Comparison of ENCODE assay signal across 8 cellular contexts in the genomic region with DNA sequence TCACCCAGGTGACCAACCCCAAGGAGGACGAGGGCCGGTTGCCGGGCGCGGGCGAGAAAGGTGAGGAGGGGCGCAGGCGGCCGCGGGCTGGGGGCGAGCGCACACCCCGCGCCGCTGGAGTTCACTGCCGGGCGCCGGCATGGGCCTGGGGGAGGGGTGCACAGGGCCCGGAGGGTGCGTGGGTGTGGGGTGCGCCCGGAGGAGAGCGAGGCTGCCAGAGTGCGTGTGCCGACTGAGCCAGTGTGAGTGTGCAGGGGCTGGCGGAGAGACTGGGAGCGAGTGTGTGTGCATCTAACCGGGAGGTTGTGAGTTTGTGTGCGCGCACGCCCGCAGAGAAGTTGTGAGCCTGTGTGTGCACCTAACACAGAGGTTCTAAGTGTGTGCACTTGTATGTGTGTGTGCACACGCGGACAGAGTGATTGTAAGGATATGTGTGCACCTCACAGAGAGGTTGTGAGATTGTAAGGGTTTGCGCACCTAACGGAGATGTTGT. TPM values are rescaled to one million over a fixed set of nuclear protein-coding genes. Genes with fewer than 3 reads are reported as not detected.
DNase-seq lines count a peak whose midpoint lies in the region; ATAC-seq, FAIRE-seq and TF ChIP-seq lines count a peak whose summit lies in the region.

No MANE protein-coding gene starts in this region.

- no peaks in the 10 kb centered on the region for H3K36me3 ChIP-seq in BE2C

- intact Hi-C loops in activated T-helper 1 cell treated with anti-CD3 and anti-CD28 coated beads, Interleukin-12 subunit alpha, Interleukin-12 subunit beta, Interleukin-2, Interleukin-4 antibody, amounts not matched to agents 30 ng/mL and 10 ng/mL and 1 ng/mL, durations not matched to agents 14 hours and 24 hours and 36 hours (cut with micrococcal nuclease), result no loop called here

- H3K4me1 ChIP-seq in BE2C, result peaks cover 4% of the 10 kb centered on the region; the same call in 1 of the 2 replicates

- no peaks in the 10 kb centered on the region for H3K27me3 ChIP-seq in BE2C

- no peak for ATAC-seq in HG03354 (IDR thresholded peaks at IDR 0.05; ENCODE audit: poor library complexity, severe bottlenecking, unreplicated experiment)
- ATAC-seq in GM21576 (IDR thresholded peaks at IDR 0.05; ENCODE audit: unreplicated experiment), result no peak
- no peak for ATAC-seq in HG02763 (IDR thresholded peaks at IDR 0.05; ENCODE audit: unreplicated experiment)

- no peaks in the 10 kb centered on the region for H3K36me3 Mint-ChIP-seq in activated T-helper 1 cell treated with anti-CD3 and anti-CD28 coated beads, Interleukin-12 subunit alpha, Interleukin-12 subunit beta, Interleukin-2, Interleukin-4 antibody, amounts not matched to agents 30 ng/mL and 10 ng/mL and 1 ng/mL, durations not matched to agents 14 hours and 24 hours and 36 hours (ENCODE audit: low read depth)

- peaks cover 41% of the 10 kb centered on the region for H3K27me3 Mint-ChIP-seq in activated T-helper 1 cell treated with anti-CD3 and anti-CD28 coated beads, Interleukin-12 subunit alpha, Interleukin-12 subunit beta, Interleukin-2, Interleukin-4 antibody, amounts not matched to agents 30 ng/mL and 10 ng/mL and 1 ng/mL, durations not matched to agents 14 hours and 24 hours and 36 hours (ENCODE audit: insufficient read depth)

- peak overlapping the region; percentile 60 for H3K4me3 ChIP-seq in BE2C (ENCODE audit: low read depth, low read length)
- H3K4me3 ChIP-seq in Jurkat, Clone E6-1 (ENCODE audit: low read length), result peak overlapping the region; percentile 60

- H3K27ac Mint-ChIP-seq in activated T-helper 1 cell treated with anti-CD3 and anti-CD28 coated beads, Interleukin-12 subunit alpha, Interleukin-12 subunit beta, Interleukin-2, Interleukin-4 antibody, amounts not matched to agents 30 ng/mL and 10 ng/mL and 1 ng/mL, durations not matched to agents 14 hours and 24 hours and 36 hours, result peak overlapping the region; percentile 4

- peak; percentile 24 for DNase-seq in BE2C
- no peak for DNase-seq in Jurkat, Clone E6-1 (ENCODE audit: low read depth, low spot score)
- no peak for DNase-seq in activated T-helper 1 cell treated with anti-CD3 and anti-CD28 coated beads, Interleukin-12 subunit alpha, Interleukin-12 subunit beta, Interleukin-2, Interleukin-4 antibody, amounts not matched to agents 30 ng/mL and 10 ng/mL and 1 ng/mL, durations not matched to agents 14 hours and 24 hours and 36 hours (ENCODE audit: low spot score)
- DNase-seq in frontal cortex (ENCODE audit: low spot score in 2 of 2), result peak; percentile 38 to 51
- peak; percentile 46 for DNase-seq in occipital lobe (lab: John Stamatoyannopoulos, UW)

- FAIRE-seq in frontal cortex (lab: Jason Lieb, UNC), result no peak

- 0 out of 2 replicates have a peak, but pooled peaks cover 3% of the 10 kb centered on the region for H3K9me3 ChIP-seq in BE2C

- no peaks in the 10 kb centered on the region for H3K9me3 Mint-ChIP-seq in activated T-helper 1 cell treated with anti-CD3 and anti-CD28 coated beads, Interleukin-12 subunit alpha, Interleukin-12 subunit beta, Interleukin-2, Interleukin-4 antibody, amounts not matched to agents 30 ng/mL and 10 ng/mL and 1 ng/mL, durations not matched to agents 14 hours and 24 hours and 36 hours

- H3K4me1 Mint-ChIP-seq in activated T-helper 1 cell treated with anti-CD3 and anti-CD28 coated beads, Interleukin-12 subunit alpha, Interleukin-12 subunit beta, Interleukin-2, Interleukin-4 antibody, amounts not matched to agents 30 ng/mL and 10 ng/mL and 1 ng/mL, durations not matched to agents 14 hours and 24 hours and 36 hours (ENCODE audit: low read depth), result peaks cover 12% of the 10 kb centered on the region

- H3K4me3 Mint-ChIP-seq in activated T-helper 1 cell treated with anti-CD3 and anti-CD28 coated beads, Interleukin-12 subunit alpha, Interleukin-12 subunit beta, Interleukin-2, Interleukin-4 antibody, amounts not matched to agents 30 ng/mL and 10 ng/mL and 1 ng/mL, durations not matched to agents 14 hours and 24 hours and 36 hours, result peak overlapping the region; percentile 81

- TF ChIP-seq CTCF in BE2C (IDR thresholded peaks at IDR 0.05; ENCODE audit: low read depth, low read length), result no peak

RNA-seq across cellular contexts. Expression of gene CTDSPL, which starts 0.6 kb away (rescaled TPM):
- 25.8 TPM for polyA plus RNA-seq in BE2C (2012; ENCODE audit: insufficient read depth, insufficient read length, low read depth)
- polyA plus RNA-seq in Jurkat, Clone E6-1 (2012; ENCODE audit: insufficient read depth, insufficient read length), result 15.1 TPM
- 3.5 and 3.7 TPM in 2 replicates for total RNA-seq in activated T-helper 1 cell treated with anti-CD3 and anti-CD28 coated beads, Interleukin-12 subunit alpha, Interleukin-12 subunit beta, Interleukin-2, Interleukin-4 antibody, amounts not matched to agents 30 ng/mL and 10 ng/mL and 1 ng/mL, durations not matched to agents 14 hours and 24 hours and 36 hours
- total RNA-seq in frontal cortex (15.5 TPM), occipital lobe (13.1 TPM)

Comparison
In these comparisons a context has a peak if more than half of its experiments do, and no peak if none do; other contexts are left out.
1. DNase-seq: peak in BE2C (single experiment), frontal cortex (2 of 2) and occipital lobe (single experiment); none in Jurkat, Clone E6-1 (single experiment) and activated T-helper 1 cell treated with anti-CD3 and anti-CD28 coated beads, Interleukin-12 subunit alpha, Interleukin-12 subunit beta, Interleukin-2, Interleukin-4 antibody, amounts not matched to agents 30 ng/mL and 10 ng/mL and 1 ng/mL, durations not matched to agents 14 hours and 24 hours and 36 hours (single experiment).